Comparison of ENCODE assay signal across 39 cellular contexts in the genomic region with DNA sequence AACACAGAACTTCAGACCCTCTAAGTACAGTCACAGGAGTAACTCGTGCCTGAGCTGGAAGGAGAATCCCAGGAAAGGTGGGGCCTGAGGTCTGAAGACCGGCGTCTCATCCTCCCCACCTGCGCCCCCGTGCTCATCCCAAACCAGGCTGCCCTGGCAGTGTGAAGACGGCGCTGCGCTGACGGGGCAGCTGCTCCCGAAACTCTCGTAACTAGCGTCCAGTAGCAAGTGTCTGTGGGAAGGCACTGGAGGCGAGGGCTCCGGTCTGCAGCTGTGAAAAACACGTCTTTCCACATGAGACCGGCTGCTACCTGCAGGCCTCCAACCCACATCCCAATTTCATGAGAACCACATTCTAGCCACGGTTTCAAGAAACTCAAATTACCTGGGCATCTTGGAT.
"Had no signal": no experiment of that assay in that cellular context is flagged by ENCODE, and none has a peak within 500 bp of the region (broad histone marks: within the 10 kb centered on the region; RNA-seq: fewer than 3 reads in every experiment).

No MANE protein-coding gene starts in this region.

- ATAC-seq: activated naive CD4-positive, alpha-beta T cell treated with anti-CD3 and anti-CD28 coated beads, Interleukin-2, amount 50 U/mL, for 72 hours; activated naive CD8-positive, alpha-beta T cell treated with anti-CD3 and anti-CD28 coated beads, Interleukin-2, amount 50 U/mL, for 24 hours; activated T-cell treated with anti-CD3 and anti-CD28 coated beads, Interleukin-2, amount 50 U/mL, for 4 hours; activated T-cell treated with anti-CD3 and anti-CD28 coated beads, Interleukin-2, amount 50 U/mL, for 72 hours; activated T-helper 17 cell treated with anti-CD3 and anti-CD28 coated beads, Interleukin-2, amount 50 U/mL, for 72 hours; body of pancreas had no signal

- H3K4me3 ChIP-seq: adrenal gland, ascending aorta, body of pancreas, breast epithelium, cardiac muscle cell had no signal

- H3K36me3 ChIP-seq: adrenal gland, ascending aorta, brain microvascular endothelial cell, breast epithelium, cardiac muscle cell had no signal

- H3K4me3 Mint-ChIP-seq: activated naive CD4-positive, alpha-beta T cell treated with anti-CD3 and anti-CD28 coated beads for 36 hours; activated naive CD4-positive, alpha-beta T cell treated with anti-CD3 and anti-CD28 coated beads, Interleukin-2, amount 50 U/mL, for 24 hours; activated naive CD8-positive, alpha-beta T cell; activated naive CD8-positive, alpha-beta T cell treated with anti-CD3 and anti-CD28 coated beads for 36 hours; activated naive CD8-positive, alpha-beta T cell treated with anti-CD3 and anti-CD28 coated beads, Interleukin-2, amount 10 ng/mL, durations not matched to agents 7 days and 5 days; activated naive CD8-positive, alpha-beta T cell treated with anti-CD3 and anti-CD28 coated beads, Interleukin-2, amount 50 U/mL, for 24 hours; activated T-cell treated with anti-CD3 and anti-CD28 coated beads, Interleukin-2, amount 50 U/mL, for 24 hours; activated T-cell treated with anti-CD3 and anti-CD28 coated beads, Interleukin-2, amount 50 U/mL, for 4 hours; activated T-cell treated with anti-CD3 and anti-CD28 coated beads, Interleukin-2, amount 50 U/mL, for 72 hours; activated T-helper 1 cell treated with anti-CD3 and anti-CD28 coated beads, Interleukin-12 subunit alpha, Interleukin-12 subunit beta, Interleukin-2, Interleukin-4 antibody, amounts not matched to agents 30 ng/mL and 10 ng/mL and 1 ng/mL, durations not matched to agents 14 hours and 24 hours and 36 hours; activated T-helper 17 cell treated with anti-CD3 and anti-CD28 coated beads, Interleukin-2, amount 50 U/mL, for 72 hours; brain; central memory CD8-positive, alpha-beta T cell had no signal

- H3K36me3 Mint-ChIP-seq: activated naive CD8-positive, alpha-beta T cell treated with anti-CD3 and anti-CD28 coated beads for 36 hours; activated naive CD8-positive, alpha-beta T cell treated with anti-CD3 and anti-CD28 coated beads, Interleukin-2, amount 10 ng/mL, durations not matched to agents 7 days and 5 days; brain had no signal

- H3K4me1 ChIP-seq: adrenal gland, ascending aorta, body of pancreas, breast epithelium had no signal

- FAIRE-seq: astrocyte had no signal

- H3K27ac ChIP-seq: adrenal gland, ascending aorta, body of pancreas, brain microvascular endothelial cell, breast epithelium, cardiac muscle cell had no signal

- DNase-seq: activated effector memory CD4-positive, alpha-beta T cell treated with anti-CD3 and anti-CD28 coated beads, Interleukin-2, amount 50 U/mL, for 16 hours; activated effector memory CD4-positive, alpha-beta T cell treated with Interleukin-2 at 50 U/mL for 16 hours; activated gamma-delta T cell; activated gamma-delta T cell treated with Interleukin-2 at 50 U/mL for 16 hours; activated naive CD4-positive, alpha-beta T cell; activated naive CD4-positive, alpha-beta T cell treated with anti-CD3 and anti-CD28 coated beads for 36 hours; activated naive CD4-positive, alpha-beta T cell treated with anti-CD3 and anti-CD28 coated beads, Interleukin-2, amount 50 U/mL, for 16 hours; activated naive CD4-positive, alpha-beta T cell treated with Interleukin-2 at 50 U/mL for 16 hours; activated naive CD8-positive, alpha-beta T cell treated with anti-CD3 and anti-CD28 coated beads for 36 hours; activated naive CD8-positive, alpha-beta T cell treated with anti-CD3 and anti-CD28 coated beads, Interleukin-2, amount 10 ng/mL, durations not matched to agents 7 days and 5 days; activated naive CD8-positive, alpha-beta T cell treated with anti-CD3 and anti-CD28 coated beads, Interleukin-2, amount 50 U/mL, for 24 hours; activated T-cell treated with anti-CD3 and anti-CD28 coated beads for 4 hours; activated T-cell treated with anti-CD3 and anti-CD28 coated beads, Interleukin-2, amount 50 U/mL, for 1 hour; activated T-cell treated with anti-CD3 and anti-CD28 coated beads, Interleukin-2, amount 50 U/mL, for 24 hours; activated T-cell treated with anti-CD3 and anti-CD28 coated beads, Interleukin-2, amount 50 U/mL, for 4 hours; activated T-cell treated with anti-CD3 and anti-CD28 coated beads, Interleukin-2, amount 50 U/mL, for 48 hours; activated T-cell treated with anti-CD3 and anti-CD28 coated beads, Interleukin-2, amount 50 U/mL, for 72 hours; adrenal gland; amniotic stem cell; amygdala; anterior cingulate cortex; aorta; body of pancreas; brain microvascular endothelial cell; caudate nucleus; central memory CD4-positive, alpha-beta T cell; cerebellar nuclear complex had no signal

- H3K27me3 Mint-ChIP-seq: activated naive CD8-positive, alpha-beta T cell treated with anti-CD3 and anti-CD28 coated beads for 36 hours had no signal

- H3K9me3 ChIP-seq: adrenal gland, body of pancreas had no signal

- H3K27ac Mint-ChIP-seq: activated naive CD4-positive, alpha-beta T cell treated with anti-CD3 and anti-CD28 coated beads for 36 hours; activated naive CD4-positive, alpha-beta T cell treated with anti-CD3 and anti-CD28 coated beads, Interleukin-2, amount 50 U/mL, for 24 hours; activated naive CD4-positive, alpha-beta T cell treated with anti-CD3 and anti-CD28 coated beads, Interleukin-2, amount 50 U/mL, for 72 hours; activated naive CD8-positive, alpha-beta T cell; activated naive CD8-positive, alpha-beta T cell treated with anti-CD3 and anti-CD28 coated beads for 36 hours; activated naive CD8-positive, alpha-beta T cell treated with anti-CD3 and anti-CD28 coated beads, Interleukin-2, amount 10 ng/mL, durations not matched to agents 7 days and 5 days; activated naive CD8-positive, alpha-beta T cell treated with anti-CD3 and anti-CD28 coated beads, Interleukin-2, amount 50 U/mL, for 24 hours; activated T-cell treated with anti-CD3 and anti-CD28 coated beads, Interleukin-2, amount 50 U/mL, for 24 hours; activated T-cell treated with anti-CD3 and anti-CD28 coated beads, Interleukin-2, amount 50 U/mL, for 72 hours; activated T-helper 1 cell treated with anti-CD3 and anti-CD28 coated beads, Interleukin-12 subunit alpha, Interleukin-12 subunit beta, Interleukin-2, Interleukin-4 antibody, amounts not matched to agents 30 ng/mL and 10 ng/mL and 1 ng/mL, durations not matched to agents 14 hours and 24 hours and 36 hours; activated T-helper 17 cell treated with anti-CD3 and anti-CD28 coated beads, Interleukin-2, amount 50 U/mL, for 72 hours; activated T-helper 2 cell treated with anti-CD3 and anti-CD28 coated beads, Interferon-gamma antibody, Interleukin-2, Interleukin-4, amounts not matched to agents 10 μg/mL and 5 μg/mL and 100 μg/mL, durations not matched to agents 14 hours and 24 hours and 36 hours had no signal

- H3K4me1 Mint-ChIP-seq: activated naive CD4-positive, alpha-beta T cell treated with anti-CD3 and anti-CD28 coated beads, Interleukin-2, amount 50 U/mL, for 24 hours; activated naive CD8-positive, alpha-beta T cell treated with anti-CD3 and anti-CD28 coated beads for 36 hours; activated naive CD8-positive, alpha-beta T cell treated with anti-CD3 and anti-CD28 coated beads, Interleukin-2, amount 10 ng/mL, durations not matched to agents 7 days and 5 days; activated naive CD8-positive, alpha-beta T cell treated with anti-CD3 and anti-CD28 coated beads, Interleukin-2, amount 50 U/mL, for 24 hours; activated T-helper 17 cell treated with anti-CD3 and anti-CD28 coated beads, Interleukin-2, amount 50 U/mL, for 72 hours; brain; central memory CD8-positive, alpha-beta T cell had no signal

- H3K9me3 Mint-ChIP-seq: activated naive CD4-positive, alpha-beta T cell treated with anti-CD3 and anti-CD28 coated beads for 36 hours; activated naive CD8-positive, alpha-beta T cell treated with anti-CD3 and anti-CD28 coated beads, Interleukin-2, amount 50 U/mL, for 24 hours; activated T-cell treated with anti-CD3 and anti-CD28 coated beads, Interleukin-2, amount 50 U/mL, for 72 hours; central memory CD8-positive, alpha-beta T cell had no signal

- H3K27me3 ChIP-seq: adrenal gland, ascending aorta, body of pancreas, brain microvascular endothelial cell, breast epithelium, cardiac muscle cell had no signal
